Comparison of ENCODE assay signal across 10 cellular contexts in genomic region chr11:86219291-86220193, GRCh38. TPM values are rescaled to one million over a fixed set of nuclear protein-coding genes. Genes with fewer than 3 reads are reported as not detected.
A peak's percentile ranks its signal among the peaks of the same experiment; 100 is the strongest.
DNase-seq lines count a peak whose midpoint lies in the region; ATAC-seq and TF ChIP-seq lines count a peak whose summit lies in the region.
"Had no signal": no experiment of that assay in that cellular context is flagged by ENCODE, and none has a peak within 500 bp of the region (broad histone marks: within the 10 kb centered on the region; RNA-seq: fewer than 3 reads in every experiment).

No MANE protein-coding gene starts in this region.

- H3K9me3 ChIP-seq in OCI-LY3 (ENCODE audit: insufficient read depth, low read length) (peaks cover 5% of the 10 kb centered on the region; the same call in 1 of the 2 replicates), testis (no peaks in the 10 kb centered on the region)
- H3K9me3 ChIP-seq: stomach had no signal

- peak overlapping the region; percentile 1; the same call in 1 of the 2 replicates for H2AFZ ChIP-seq in OCI-LY3 (ENCODE audit: low read depth, low read length)

- no peak for TF ChIP-seq POLR2A in testis (IDR thresholded peaks at IDR 0.05)

- no peaks in the 10 kb centered on the region for H3K79me2 ChIP-seq in OCI-LY3 (ENCODE audit: low read length)

- peak overlapping the region; percentile 70 for H3K9ac ChIP-seq in OCI-LY3 (ENCODE audit: low read length)

- peak overlapping the region; percentile 23; the same call in 1 of the 2 replicates for H3K4me3 ChIP-seq in GM08714 (ENCODE audit: low read length)
- peak overlapping the region; percentile 73 for H3K4me3 ChIP-seq in OCI-LY3 (ENCODE audit: low read length)
- no peak overlapping the region for H3K4me3 ChIP-seq in testis

- H3K27ac ChIP-seq in OCI-LY3 (ENCODE audit: low read length) (peak overlapping the region; percentile 89), testis (no peak overlapping the region)

- no peaks in the 10 kb centered on the region for H3K27me3 ChIP-seq in OCI-LY3 (ENCODE audit: low read depth, low read length)
- no peaks in the 10 kb centered on the region for H3K27me3 ChIP-seq in testis
- H3K27me3 ChIP-seq: stomach had no signal

- no peak for TF ChIP-seq CTCF in OCI-LY3 (IDR thresholded peaks at IDR 0.05; ENCODE audit: low read depth, low read length)
- TF ChIP-seq CTCF in testis (IDR thresholded peaks at IDR 0.05): no peak

- H3K4me2 ChIP-seq in OCI-LY3 (ENCODE audit: low read length): peak overlapping the region; percentile 93

- 90 to 91% methylated on average over 7 of the region's 7 CpGs for WGBS in testis, 2 donors

- ATAC-seq in GM19043 (IDR thresholded peaks at IDR 0.05; ENCODE audit: low read depth, unreplicated experiment): peak; percentile 69
- ATAC-seq in HG02885 (IDR thresholded peaks at IDR 0.05; ENCODE audit: poor library complexity, unreplicated experiment): peak; percentile 67

- H3K4me1 ChIP-seq in OCI-LY3 (ENCODE audit: low read length): peaks cover 59% of the 10 kb centered on the region
- H3K4me1 ChIP-seq in testis: peaks cover 3% of the 10 kb centered on the region

- H3K36me3 ChIP-seq in OCI-LY3 (replicated peaks; ENCODE audit: low read depth, low read length): no peaks in the 10 kb centered on the region
- no peaks in the 10 kb centered on the region for H3K36me3 ChIP-seq in testis (ENCODE audit: low read depth, missing control alignments)
- H3K36me3 ChIP-seq: stomach had no signal

- DNase-seq in NCI-H2196 (lab: John Stamatoyannopoulos, UW; ENCODE audit: unreplicated experiment) (no peak), testis (no peak), SKM-1 treated with dmso at 0.1 percent for 144 hours (lab: John Stamatoyannopoulos, UW; ENCODE audit: unreplicated experiment) (no peak)
- no peak for DNase-seq in effector CD4-positive, alpha-beta T cell
- DNase-seq: dermis blood vessel endothelial cell, stomach had no signal

- intact Hi-C loops in testis (cut with DNase I; ENCODE audit: low total_unique reads): loop anchor here (10.0 kb wide), 2 partner anchors 275 to 355 kb away; no protein-coding TSS in a partner anchor

- H4K20me1 ChIP-seq in OCI-LY3 (ENCODE audit: insufficient read depth, low read length): no peaks in the 10 kb centered on the region

RNA-seq across cellular contexts. Expression of gene EED, which starts 25.0 kb away (rescaled TPM):
- total RNA-seq in testis: 10 to 100 TPM; 29.9 to 38.0 TPM
- 19.0 TPM for polyA plus RNA-seq in testis (ENCODE audit: insufficient read depth, low read depth, low replicate concordance)

Comparison
In these comparisons a context has a peak if more than half of its experiments do, and no peak if none do; other contexts are left out.
1. H3K4me3 ChIP-seq: peak in GM08714 (single experiment) and OCI-LY3 (single experiment); none in testis (0 of 2).